ENCODE assay signal across 1 cellular context in genomic region chr5:180799902-180800801, GRCh38.
TF ChIP-seq lines count a peak whose summit lies in the region.

No MANE protein-coding gene starts in this region.

TF ChIP-seq in WTC11, 78 proteins besides CTCF, POLR2A, EP300 and RAD21 (continued from another document):
- TF ChIP-seq ZSCAN18 (CRISPR knock-in tag; IDR thresholded peaks at IDR 0.05) (no peak), NFE2L1 (CRISPR knock-in tag; IDR thresholded peaks at IDR 0.05) (no peak), HMGXB4 (CRISPR knock-in tag; IDR thresholded peaks at IDR 0.05) (no peak), ATF2 (CRISPR knock-in tag; IDR thresholded peaks at IDR 0.05; ENCODE audit: borderline replicate concordance, low read depth) (no peak), ZNF281 (CRISPR knock-in tag; IDR thresholded peaks at IDR 0.05) (no peak), KAT7 (CRISPR knock-in tag; IDR thresholded peaks at IDR 0.05; ENCODE audit: borderline replicate concordance) (no peak), RORB (CRISPR knock-in tag; IDR thresholded peaks at IDR 0.05) (no peak), ARID4B (CRISPR knock-in tag; IDR thresholded peaks at IDR 0.05; ENCODE audit: borderline replicate concordance) (no peak), IRF1 (CRISPR knock-in tag; IDR thresholded peaks at IDR 0.05) (no peak)
